ENCODE assay signal across 8 cellular contexts in the genomic region with DNA sequence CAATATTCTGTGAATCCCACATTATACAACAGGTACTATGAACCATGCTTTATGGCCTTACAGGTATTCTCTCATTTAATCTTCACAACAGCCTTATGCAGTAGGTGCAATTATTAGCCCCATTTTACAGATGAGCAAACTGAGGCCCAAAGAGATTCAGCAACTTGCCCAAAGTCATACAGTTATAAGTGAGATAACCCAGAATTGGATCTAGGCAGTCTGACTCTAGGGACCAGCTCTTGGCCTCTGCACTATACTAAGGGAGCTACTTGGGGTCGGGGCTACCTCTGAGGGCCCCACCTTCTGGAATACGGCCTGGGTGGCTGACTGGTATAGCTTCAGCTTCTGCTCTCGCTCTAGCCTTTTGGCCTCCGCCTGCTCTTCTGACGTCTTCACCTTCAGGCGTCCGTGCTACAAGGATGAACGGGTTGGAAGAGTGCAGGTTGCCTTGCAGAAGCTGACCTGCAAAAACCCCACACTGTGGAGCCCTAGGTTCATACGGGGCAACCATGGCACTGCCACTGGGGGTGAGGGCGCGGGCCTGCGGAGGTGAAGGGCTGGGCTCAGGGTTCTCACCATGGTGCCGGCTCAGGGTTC. TPM values are rescaled to one million over a fixed set of nuclear protein-coding genes. Genes with fewer than 3 reads are reported as not detected.
DNase-seq lines count a peak whose midpoint lies in the region; ATAC-seq, FAIRE-seq and TF ChIP-seq lines count a peak whose summit lies in the region.

No MANE protein-coding gene starts in this region.

- peak overlapping the region; percentile 90 to 92 for H3K9ac ChIP-seq in kidney (ENCODE audit: low read length in 2 of 2)

- no peak for DNase-seq in cardiac muscle cell (ENCODE audit: low read depth in 1 of 2, low spot score in 1 of 2)
- DNase-seq in left ventricle myocardium superior: no peak
- no peak for DNase-seq in activated naive CD4-positive, alpha-beta T cell treated with anti-CD3 and anti-CD28 coated beads, Interleukin-2, amount 50 U/mL, for 72 hours (ENCODE audit: low spot score in 2 of 2)
- no peak for DNase-seq in kidney
- no peak for DNase-seq in testis
- DNase-seq in epidermal melanocyte (ENCODE audit: insufficient read length, low spot score): no peak

- intact Hi-C loops in left ventricle myocardium superior (cut with micrococcal nuclease): no loop called here
- intact Hi-C loops in kidney (cut with DNase I): no loop called here
- intact Hi-C loops in testis (cut with DNase I; ENCODE audit: low total_unique reads): no loop called here

- FAIRE-seq in kidney (lab: Jason Lieb, UNC): no peak

- no peaks in the 10 kb centered on the region for H3K9me3 Mint-ChIP-seq in activated naive CD4-positive, alpha-beta T cell treated with anti-CD3 and anti-CD28 coated beads, Interleukin-2, amount 50 U/mL, for 72 hours

- H3K36me3 Mint-ChIP-seq in activated naive CD4-positive, alpha-beta T cell treated with anti-CD3 and anti-CD28 coated beads, Interleukin-2, amount 50 U/mL, for 72 hours: peaks cover 5 to 7% of the 10 kb centered on the region in 2 donors

- H3K4me3 ChIP-seq in cardiac muscle cell: peak overlapping the region; percentile 77
- peak overlapping the region; percentile 79 to 95 for H3K4me3 ChIP-seq in kidney (ENCODE audit: low read length in 2 of 2)
- H3K4me3 ChIP-seq in testis: peak overlapping the region; percentile 83 to 89

- ATAC-seq in left ventricle myocardium superior (no peak), HG03378 (IDR thresholded peaks at IDR 0.05; ENCODE audit: unreplicated experiment) (no peak), HG03025 (IDR thresholded peaks at IDR 0.05; ENCODE audit: low FRiP score, unreplicated experiment) (no peak)
- no peak for ATAC-seq in activated naive CD4-positive, alpha-beta T cell treated with anti-CD3 and anti-CD28 coated beads, Interleukin-2, amount 50 U/mL, for 72 hours

- no peaks in the 10 kb centered on the region for H3K36me3 ChIP-seq in cardiac muscle cell
- H3K36me3 ChIP-seq in kidney (ENCODE audit: control insufficient read depth in 1 of 2, insufficient read depth in 2 of 2, low read length in 2 of 2): peaks cover 7% of the 10 kb centered on the region in 2 donors
- H3K36me3 ChIP-seq in testis (ENCODE audit: low read depth, missing control alignments): no peaks in the 10 kb centered on the region

- H3K27ac ChIP-seq in cardiac muscle cell (peak overlapping the region; percentile 93), kidney (ENCODE audit: low read depth in 2 of 2, low read length in 2 of 2) (peak overlapping the region; percentile 88 to 96), testis (peak overlapping the region; percentile 91 to 95)

- H3K9me3 ChIP-seq in cardiac muscle cell (ENCODE audit: low read depth) (no peaks in the 10 kb centered on the region), kidney (ENCODE audit: control insufficient read depth in 1 of 2, low read length in 2 of 2) (no peaks in the 10 kb centered on the region), testis (no peaks in the 10 kb centered on the region)

- TF ChIP-seq CTCF in cardiac muscle cell (IDR thresholded peaks at IDR 0.05; ENCODE audit: low read depth, low read length) (no peak), kidney (IDR thresholded peaks at IDR 0.05; ENCODE audit: borderline replicate concordance, extremely low read depth, insufficient read depth) (no peak), testis (IDR thresholded peaks at IDR 0.05) (no peak)

- peak overlapping the region; percentile 90 to 95 for H3K27ac Mint-ChIP-seq in activated naive CD4-positive, alpha-beta T cell treated with anti-CD3 and anti-CD28 coated beads, Interleukin-2, amount 50 U/mL, for 72 hours

- TF ChIP-seq POLR2A in testis (IDR thresholded peaks at IDR 0.05): no peak

- H3K27me3 ChIP-seq in cardiac muscle cell (no peaks in the 10 kb centered on the region), testis (no peaks in the 10 kb centered on the region)

- H3K4me1 ChIP-seq in cardiac muscle cell (ENCODE audit: low read depth) (no peaks in the 10 kb centered on the region), kidney (ENCODE audit: control insufficient read depth in 1 of 2, insufficient read depth in 1 of 2, low read depth in 1 of 2, low read length in 2 of 2) (peaks cover 0 to 10% of the 10 kb centered on the region in 2 donors), testis (peaks cover 7% of the 10 kb centered on the region)

- 15 to 23% methylated on average over 5 to 13 of the region's 13 CpGs for WGBS in testis, 2 donors

RNA-seq across cellular contexts. Expression of gene RABGGTA, which starts 0.8 kb away (rescaled TPM):
- total RNA-seq in cardiac muscle cell (39.6 and 43.5 TPM in 2 replicates), left ventricle myocardium superior (19.4 TPM), kidney (33.9 TPM), testis (10 to 100 TPM; 70.9 to 90.2 TPM)
- polyA plus RNA-seq in cardiac muscle cell (43.7 and 45.2 TPM in 2 replicates), kidney (ENCODE audit: insufficient read depth, low read depth, low replicate concordance) (25.8 TPM), testis (ENCODE audit: insufficient read depth, low read depth, low replicate concordance) (33.5 TPM)
- 10 to 100 TPM; 58.6 to 67.0 TPM for total RNA-seq in activated naive CD4-positive, alpha-beta T cell treated with anti-CD3 and anti-CD28 coated beads, Interleukin-2, amount 50 U/mL, for 72 hours

RNA-seq across cellular contexts. Expression of gene TGM1, which starts 7.7 kb away (rescaled TPM):
- total RNA-seq in cardiac muscle cell (0.35 and 1.7 TPM in 2 replicates), left ventricle myocardium superior (2.7 TPM), kidney (13.1 TPM), testis (10 to 100 TPM in 1 of 2 donors, 1 to 10 TPM in 1; 3.6 to 10.5 TPM)
- polyA plus RNA-seq in cardiac muscle cell (0.65 TPM in 1 of 2 replicates, not detected in the other), kidney (ENCODE audit: insufficient read depth, low read depth, low replicate concordance) (4.5 TPM), testis (ENCODE audit: insufficient read depth, low read depth, low replicate concordance) (5.4 TPM)
- total RNA-seq in activated naive CD4-positive, alpha-beta T cell treated with anti-CD3 and anti-CD28 coated beads, Interleukin-2, amount 50 U/mL, for 72 hours: 10 to 100 TPM in 1 of 2 donors, 1 to 10 TPM in 1; 7.9 to 31.6 TPM

RNA-seq across cellular contexts. Expression of gene TINF2, which starts 28.2 kb away (rescaled TPM):
- total RNA-seq in cardiac muscle cell (32.3 and 40.8 TPM in 2 replicates), left ventricle myocardium superior (34.5 TPM), kidney (99.4 TPM), testis (10 to 100 TPM; 27.5 to 32.1 TPM)
- polyA plus RNA-seq in cardiac muscle cell (49.9 and 50.6 TPM in 2 replicates), kidney (ENCODE audit: insufficient read depth, low read depth, low replicate concordance) (57.0 TPM), testis (ENCODE audit: insufficient read depth, low read depth, low replicate concordance) (45.6 TPM)
- 100 to 1,000 TPM in 1 of 2 donors, 10 to 100 TPM in 1; 80.0 to 101 TPM for total RNA-seq in activated naive CD4-positive, alpha-beta T cell treated with anti-CD3 and anti-CD28 coated beads, Interleukin-2, amount 50 U/mL, for 72 hours

RNA-seq across cellular contexts. Expression of gene DHRS1, which starts 28.9 kb away (rescaled TPM):
- total RNA-seq in cardiac muscle cell (43.2 and 54.3 TPM in 2 replicates), left ventricle myocardium superior (5.9 TPM), kidney (32.7 TPM), testis (10 to 100 TPM; 22.5 to 24.6 TPM)
- polyA plus RNA-seq in cardiac muscle cell (53.5 and 58.1 TPM in 2 replicates), kidney (ENCODE audit: insufficient read depth, low read depth, low replicate concordance) (56.7 TPM), testis (ENCODE audit: insufficient read depth, low read depth, low replicate concordance) (19.2 TPM)
- 10 to 100 TPM; 13.3 to 17.7 TPM for total RNA-seq in activated naive CD4-positive, alpha-beta T cell treated with anti-CD3 and anti-CD28 coated beads, Interleukin-2, amount 50 U/mL, for 72 hours

RNA-seq across cellular contexts. Expression of gene NOP9, which starts 29.0 kb away (rescaled TPM):
- total RNA-seq in cardiac muscle cell: 13.5 and 15.7 TPM in 2 replicates
- polyA plus RNA-seq in cardiac muscle cell: 2.7 and 4.3 TPM in 2 replicates
- total RNA-seq in left ventricle myocardium superior: 25.5 TPM
- total RNA-seq in activated naive CD4-positive, alpha-beta T cell treated with anti-CD3 and anti-CD28 coated beads, Interleukin-2, amount 50 U/mL, for 72 hours: 10 to 100 TPM; 30.5 TPM
- total RNA-seq in kidney: 25.7 TPM
- polyA plus RNA-seq in kidney (ENCODE audit: insufficient read depth, low read depth, low replicate concordance): 8.6 TPM
- 10 to 100 TPM; 25.0 to 27.6 TPM for total RNA-seq in testis
- 20.1 TPM for polyA plus RNA-seq in testis (ENCODE audit: insufficient read depth, low read depth, low replicate concordance)
